ENCODE assay signal across 18 cellular contexts in genomic region chr5:99122976-99123375, GRCh38.
"Had no signal": no experiment of that assay in that cellular context is flagged by ENCODE, and none has a peak within 500 bp of the region (broad histone marks: within the 10 kb centered on the region; RNA-seq: fewer than 3 reads in every experiment).

No MANE protein-coding gene starts in this region.

- H3K4me3 ChIP-seq: hepatocyte, left ventricle myocardium inferior, tibial artery, uterus had no signal

- H3K9me3 ChIP-seq: left ventricle myocardium inferior, tibial artery, uterus had no signal

- H3K27ac ChIP-seq: brain microvascular endothelial cell, hepatocyte, left ventricle myocardium inferior, tibial artery, uterus had no signal

- H3K36me3 ChIP-seq: brain microvascular endothelial cell, left ventricle myocardium inferior, tibial artery, uterus had no signal

- H3K27ac Mint-ChIP-seq: activated CD4-positive, alpha-beta memory T cell treated with anti-CD3 and anti-CD28 coated beads, Interleukin-2, amount 10 ng/mL, durations not matched to agents 7 days and 5 days; activated naive CD4-positive, alpha-beta T cell treated with anti-CD3 and anti-CD28 coated beads, Interleukin-2, amount 50 U/mL, for 24 hours; activated T-cell treated with anti-CD3 and anti-CD28 coated beads, Interleukin-2, amount 50 U/mL, for 24 hours; memory B cell; natural killer cell treated with Interleukin-12 subunit alpha and Interleukin-12 subunit beta and Interleukin-15 and Interleukin-18, amount 100 ng/mL, for 72 hours; WTC11 had no signal

- H3K27me3 Mint-ChIP-seq: activated T-cell treated with anti-CD3 and anti-CD28 coated beads, Interleukin-2, amount 50 U/mL, for 24 hours had no signal

- H2AFZ ChIP-seq: hepatocyte had no signal

- H3K4me2 ChIP-seq: hepatocyte had no signal

- ATAC-seq: natural killer cell treated with Interleukin-12 subunit alpha and Interleukin-12 subunit beta and Interleukin-15 and Interleukin-18, amount 100 ng/mL, for 72 hours; WTC11 had no signal

- H3K79me2 ChIP-seq: hepatocyte had no signal

- H3K27me3 ChIP-seq: brain microvascular endothelial cell, hepatocyte, tibial artery, uterus had no signal

- H3K4me3 Mint-ChIP-seq: activated CD4-positive, alpha-beta memory T cell treated with anti-CD3 and anti-CD28 coated beads, Interleukin-2, amount 10 ng/mL, durations not matched to agents 7 days and 5 days; activated naive CD4-positive, alpha-beta T cell treated with anti-CD3 and anti-CD28 coated beads, Interleukin-2, amount 50 U/mL, for 24 hours; activated T-cell treated with anti-CD3 and anti-CD28 coated beads, Interleukin-2, amount 50 U/mL, for 24 hours; memory B cell; natural killer cell treated with Interleukin-12 subunit alpha and Interleukin-12 subunit beta and Interleukin-15 and Interleukin-18, amount 100 ng/mL, for 72 hours; WTC11 had no signal

- DNase-seq: activated CD4-positive, alpha-beta memory T cell treated with anti-CD3 and anti-CD28 coated beads, Interleukin-2, amount 10 ng/mL, durations not matched to agents 7 days and 5 days; activated CD4-positive, alpha-beta T cell treated with anti-CD3 and anti-CD28 coated beads for 4 hours; activated T-cell treated with anti-CD3 and anti-CD28 coated beads, Interleukin-2, amount 50 U/mL, for 24 hours; amygdala; brain microvascular endothelial cell; cortex of kidney; left ventricle myocardium inferior; posterior cingulate gyrus; stimulated activated CD4-positive, alpha-beta T cell treated with anti-CD3 and anti-CD28 coated beads, Interleukin-4, amount 100 ng/mL, for 24 hours; stimulated activated naive CD4-positive, alpha-beta T cell; T-helper 2 cell; tibial artery; uterus had no signal

- H3K4me1 ChIP-seq: left ventricle myocardium inferior, tibial artery, uterus had no signal

- H3K4me1 Mint-ChIP-seq: activated CD4-positive, alpha-beta memory T cell treated with anti-CD3 and anti-CD28 coated beads, Interleukin-2, amount 10 ng/mL, durations not matched to agents 7 days and 5 days; activated naive CD4-positive, alpha-beta T cell treated with anti-CD3 and anti-CD28 coated beads, Interleukin-2, amount 50 U/mL, for 24 hours; memory B cell; WTC11 had no signal

- H3K36me3 Mint-ChIP-seq: activated naive CD4-positive, alpha-beta T cell treated with anti-CD3 and anti-CD28 coated beads, Interleukin-2, amount 50 U/mL, for 24 hours; memory B cell; natural killer cell treated with Interleukin-12 subunit alpha and Interleukin-12 subunit beta and Interleukin-15 and Interleukin-18, amount 100 ng/mL, for 72 hours; WTC11 had no signal

- H3K9me3 Mint-ChIP-seq: activated CD4-positive, alpha-beta memory T cell treated with anti-CD3 and anti-CD28 coated beads, Interleukin-2, amount 10 ng/mL, durations not matched to agents 7 days and 5 days; activated naive CD4-positive, alpha-beta T cell treated with anti-CD3 and anti-CD28 coated beads, Interleukin-2, amount 50 U/mL, for 24 hours; activated T-cell treated with anti-CD3 and anti-CD28 coated beads, Interleukin-2, amount 50 U/mL, for 24 hours; memory B cell; WTC11 had no signal
